ENCODE assay signal across 7 cellular contexts in genomic region chr6:27176523-27177391, GRCh38.
A peak's percentile ranks its signal among the peaks of the same experiment; 100 is the strongest.
DNase-seq lines count a peak whose midpoint lies in the region; FAIRE-seq and TF ChIP-seq lines count a peak whose summit lies in the region.
"Not testable (repeated sequence)": the region's sequence is repeated elsewhere in the genome, so short reads cannot be mapped to it uniquely, and the experiment has no call there.

No MANE protein-coding gene starts in this region.

- H3K9me3 ChIP-seq in KOPT-K1 (ENCODE audit: insufficient read depth, low read length, poor library complexity, severe bottlenecking); skeletal muscle tissue (ENCODE audit: control insufficient read depth in 3 of 3, low read length in 3 of 3): not testable (repeated sequence)

- H3K27me3 ChIP-seq in skeletal muscle tissue (ENCODE audit: control insufficient read depth in 3 of 3, insufficient read depth in 3 of 3, low read length in 3 of 3) = not testable (repeated sequence)

- H3K4me1 ChIP-seq in skeletal muscle tissue (ENCODE audit: control insufficient read depth in 3 of 3, insufficient read depth in 3 of 3, low read length in 3 of 3) = peaks cover 0 to 15% (median 4%) of the 10 kb centered on the region in 3 donors

- H3K36me3 ChIP-seq in KOPT-K1 (ENCODE audit: insufficient read depth, low read length); skeletal muscle tissue (ENCODE audit: control insufficient read depth in 3 of 3, insufficient read depth in 3 of 3, low read length in 3 of 3): not testable (repeated sequence)

- not testable (repeated sequence) for DNase-seq in GM12892 (ENCODE audit: insufficient read length)
- DNase-seq in RCC 7860 (ENCODE audit: low spot score) (peak; percentile 8), activated T-cell treated with anti-CD3 and anti-CD28 coated beads for 24 hours (ENCODE audit: low read depth) (peak; percentile 49), left kidney (ENCODE audit: low read depth, low spot score) (peak; percentile 75)
- DNase-seq in effector CD8-positive, alpha-beta T cell (lab: John Stamatoyannopoulos, UW) = peak; percentile 60

- peak overlapping the region; percentile 33 to 93 (median 77) for H3K9ac ChIP-seq in skeletal muscle tissue (ENCODE audit: low read depth in 1 of 3, low read length in 3 of 3)

- peak; percentile 74 for FAIRE-seq in GM12892 (lab: Jason Lieb, UNC)
- FAIRE-seq in RCC 7860 (lab: Jason Lieb, UNC) = not testable (repeated sequence)

- H3K27ac ChIP-seq in KOPT-K1 (ENCODE audit: low read depth, low read length, poor library complexity, severe bottlenecking) = peak overlapping the region; percentile 85
- peak overlapping the region; percentile 61 for H3K27ac ChIP-seq in skeletal muscle tissue (ENCODE audit: low read depth, low read length)

- not testable (repeated sequence) for TF ChIP-seq POLR2A in GM12892 (IDR thresholded peaks at IDR 0.05; ENCODE audit: low read depth, low read length)

- peak overlapping the region; percentile 96 to 98 (median 98) for H3K4me3 ChIP-seq in skeletal muscle tissue (ENCODE audit: low read length in 3 of 3)
